ENCODE assay signal across 8 cellular contexts in genomic region chr20:62860924-62861691, GRCh38. TPM values are rescaled to one million over a fixed set of nuclear protein-coding genes. Genes with fewer than 3 reads are reported as not detected.
DNase-seq lines count a peak whose midpoint lies in the region; ATAC-seq and TF ChIP-seq lines count a peak whose summit lies in the region.

No MANE protein-coding gene starts in this region.

- H2AK5ac ChIP-seq in IMR-90 (ENCODE audit: low read depth, low read length): peak overlapping the region; percentile 84; the same call in 1 of the 2 replicates

- POLR2A ChIA-PET in CD8-positive, alpha-beta memory T cell (lab: Charles Lee): interaction anchor here (0.6 to 1.8 kb wide), 6 partner anchors 57 to 1121 kb away, joined by 3 to 16 read pairs (median 4); partner anchors contain the start of genes MRGBP and OGFR
- POLR2A ChIA-PET in IMR-90 (lab: Charles Lee; ENCODE audit: unreplicated experiment): interaction anchor here (0.6 kb wide), 1 partner anchor 14 kb away, joined by 4 read pairs; no protein-coding TSS in a partner anchor

- peak overlapping the region; percentile 93 for H2AK9ac ChIP-seq in IMR-90 (replicated peaks; ENCODE audit: low read depth, low read length, poor library complexity)

- peaks cover 8% of the 10 kb centered on the region for H3K4me1 ChIP-seq in CD8-positive, alpha-beta memory T cell (ENCODE audit: insufficient read depth, low read length)
- 0 out of 2 replicates have a peak, but pooled peaks cover 3% of the 10 kb centered on the region for H3K4me1 ChIP-seq in IMR-90 (ENCODE audit: control insufficient read depth, insufficient read depth, low read length)

- no peak overlapping the region for H2BK120ac ChIP-seq in IMR-90 (ENCODE audit: low read depth, low read length)

- H4K20me1 ChIP-seq in IMR-90 (ENCODE audit: insufficient read depth, low read length): peaks cover 19% of the 10 kb centered on the region

- H3K56ac ChIP-seq in IMR-90 (ENCODE audit: extremely low read depth, insufficient read depth, low read length): no peak overlapping the region

- no peaks in the 10 kb centered on the region for H3K9me3 ChIP-seq in CD8-positive, alpha-beta memory T cell (ENCODE audit: low read length)
- H3K9me3 ChIP-seq in IMR-90 (ENCODE audit: control insufficient read depth, insufficient read depth, low read length): no peaks in the 10 kb centered on the region

- TF ChIP-seq CTCF in IMR-90 (conservative IDR thresholded peaks at IDR 0.05; ENCODE audit: low read depth, low read length) (no peak), fibroblast of villous mesenchyme (IDR thresholded peaks at IDR 0.05; ENCODE audit: insufficient read depth, low read depth, low read length) (no peak), retinal pigment epithelial cell (conservative IDR thresholded peaks at IDR 0.05; ENCODE audit: low read depth, low read length) (no peak)

- H3K36me3 Mint-ChIP-seq in CD8-positive, alpha-beta memory T cell: peaks cover 6 to 8% (median 7%) of the 10 kb centered on the region in 3 donors

- WGBS in IMR-90 (ENCODE audit: extremely low coverage in 2 of 2, insufficient read length in 1 of 2), 2 experiments: 1% methylated on average over 56 of the region's 129 CpGs; no CpG with 5 or more reads in 1 of the 2 experiments

- peak overlapping the region; percentile 99 for H3K4me2 ChIP-seq in IMR-90 (ENCODE audit: low read depth, low read length)

- H3K4ac ChIP-seq in IMR-90 (ENCODE audit: low read depth, low read length): peak overlapping the region; percentile 91

- peak; percentile 38 to 74 (median 64) for DNase-seq in CD8-positive, alpha-beta memory T cell
- DNase-seq in IMR-90: no peak
- peak; percentile 42 for DNase-seq in activated CD8-positive, alpha-beta memory T cell treated with anti-CD3 and anti-CD28 coated beads, Interleukin-2, amount 50 U/mL, for 4 hours
- DNase-seq in fibroblast of villous mesenchyme (ENCODE audit: low read depth): peak; percentile 26
- no peak for DNase-seq in retinal pigment epithelial cell (ENCODE audit: low read depth)
- no peak for DNase-seq in AML-193 (lab: John Stamatoyannopoulos, UW)
- no peak for DNase-seq in DMS153 (lab: John Stamatoyannopoulos, UW)

- no peaks in the 10 kb centered on the region for H3K27me3 ChIP-seq in CD8-positive, alpha-beta memory T cell (ENCODE audit: insufficient read depth, low read length, poor library complexity, severe bottlenecking)
- no peaks in the 10 kb centered on the region; the same call in 1 of the 2 replicates for H3K27me3 ChIP-seq in IMR-90 (ENCODE audit: control insufficient read depth, insufficient read depth, low read length)

- H4K91ac ChIP-seq in IMR-90 (ENCODE audit: insufficient read depth, low read depth, low read length): no peak overlapping the region; the same call in 1 of the 2 replicates

- no peak overlapping the region for H2BK20ac ChIP-seq in IMR-90 (ENCODE audit: low read depth, low read length)

- H3K27ac Mint-ChIP-seq in CD8-positive, alpha-beta memory T cell: peak overlapping the region in 2 of 8 donors; percentile 53 to 73

- no peak overlapping the region for H4K5ac ChIP-seq in IMR-90 (ENCODE audit: low read depth, low read length)

- in situ Hi-C loops in IMR-90 (cut with MboI; ENCODE audit: low sequenced_read_pairs): no loop called here

- peak overlapping the region; percentile 32 for H2BK5ac ChIP-seq in IMR-90 (ENCODE audit: low read depth, low read length, poor library complexity, severe bottlenecking)

- BruUV-seq in IMR-90 (replicated peaks; lab: Mats Ljungman, UMichigan): no TSS peak

- H4K8ac ChIP-seq in IMR-90 (ENCODE audit: low read depth in 2 of 2, low read length in 2 of 2): peak overlapping the region in 1 of 2 experiments; percentile 89; a peak in 2 of 4 replicates

- H3K23ac ChIP-seq in IMR-90 (ENCODE audit: low read depth, low read length): peak overlapping the region; percentile 93; the same call in 1 of the 2 replicates

- H3K4me3 Mint-ChIP-seq in CD8-positive, alpha-beta memory T cell: peak overlapping the region in 4 of 7 donors; percentile 47 to 87 (median 58)

- peaks cover 0 to 2% of the 10 kb centered on the region in 2 donors for H3K27me3 Mint-ChIP-seq in CD8-positive, alpha-beta memory T cell

- peaks cover 12 to 21% (median 19%) of the 10 kb centered on the region in 3 donors for H3K4me1 Mint-ChIP-seq in CD8-positive, alpha-beta memory T cell

- no peak overlapping the region for H3K4me3 ChIP-seq in CD8-positive, alpha-beta memory T cell (ENCODE audit: low read length)
- H3K4me3 ChIP-seq in IMR-90 (ENCODE audit: insufficient read depth, low read depth, low read length): peak overlapping the region; percentile 100
- peak overlapping the region; percentile 64 for H3K4me3 ChIP-seq in fibroblast of villous mesenchyme (ENCODE audit: low read depth, low read length)
- peak overlapping the region; percentile 47 for H3K4me3 ChIP-seq in retinal pigment epithelial cell (ENCODE audit: low read length)

- CTCF ChIA-PET in CD8-positive, alpha-beta memory T cell (lab: Charles Lee): interaction anchor here (1.2 to 2.4 kb wide), 2 partner anchors 10 to 14 kb away, joined by 4 to 9 read pairs; no protein-coding TSS in a partner anchor
- CTCF ChIA-PET in IMR-90 (lab: Yijun Ruan, JAX): interaction anchor here (1.0 kb wide), 1 partner anchor 55 kb away, joined by 3 read pairs; no protein-coding TSS in a partner anchor

- peaks cover 0 to 2% (median 0%) of the 10 kb centered on the region in 5 donors for H3K9me3 Mint-ChIP-seq in CD8-positive, alpha-beta memory T cell

- peak overlapping the region; percentile 98 for H2AFZ ChIP-seq in IMR-90 (replicated peaks; ENCODE audit: low read length, poor library complexity)

- H3K14ac ChIP-seq in IMR-90 (replicated peaks; ENCODE audit: low read depth, low read length): peak overlapping the region; percentile 88

- ATAC-seq in GM21515 (IDR thresholded peaks at IDR 0.05; ENCODE audit: unreplicated experiment) (peak; percentile 39), IMR-90 (ENCODE audit: low read depth) (peak; percentile 41)

- peaks cover 3% of the 10 kb centered on the region for H3K36me3 ChIP-seq in CD8-positive, alpha-beta memory T cell (ENCODE audit: insufficient read depth, low read length)
- peaks cover 10% of the 10 kb centered on the region; the same call in 1 of the 2 replicates for H3K36me3 ChIP-seq in IMR-90 (ENCODE audit: control insufficient read depth, insufficient read depth, low read length)

- TF ChIP-seq RAD21 in IMR-90 (IDR thresholded peaks at IDR 0.05; ENCODE audit: low read length): no peak

- TF ChIP-seq POLR2A in IMR-90 (IDR thresholded peaks at IDR 0.05; ENCODE audit: low read depth, low read length): no peak

- H3K27ac ChIP-seq in CD8-positive, alpha-beta memory T cell (ENCODE audit: low read depth, low read length): no peak overlapping the region
- H3K27ac ChIP-seq in IMR-90 (ENCODE audit: insufficient read depth, low read length): peak overlapping the region; percentile 87; the same call in 1 of the 2 replicates

- peak overlapping the region; percentile 98 for H3K9ac ChIP-seq in IMR-90 (ENCODE audit: low read depth, low read length)

- H3K18ac ChIP-seq in IMR-90 (ENCODE audit: low read depth, low read length): no peak overlapping the region

- no peak overlapping the region for H2BK15ac ChIP-seq in IMR-90 (ENCODE audit: low read depth, low read length)

- dilution Hi-C loops in IMR-90 (cut with HindIII; ENCODE audit: low sequenced_read_pairs, unreplicated experiment): no loop called here

- peaks cover 14 to 37% of the 10 kb centered on the region in 2 experiments for H3K79me1 ChIP-seq in IMR-90 (ENCODE audit: low read depth in 1 of 2, low read length in 2 of 2)

- intact Hi-C loops in IMR-90 (cut with micrococcal nuclease): loop anchor here (5.0 kb wide), 1 partner anchor 56 kb away; no protein-coding TSS in a partner anchor

- peaks cover 4% of the 10 kb centered on the region; the same call in 1 of the 2 replicates for H3K9me1 ChIP-seq in IMR-90 (ENCODE audit: insufficient read depth, low read length)

TF ChIP-seq in IMR-90, 13 proteins besides CTCF, POLR2A, EP300 and RAD21:
- no peak for TF ChIP-seq ELK1 (IDR thresholded peaks at IDR 0.05; ENCODE audit: borderline replicate concordance, low read depth, low read length)
- TF ChIP-seq FOS (IDR thresholded peaks at IDR 0.05; ENCODE audit: low read depth, low read length): no peak
- TF ChIP-seq CHD1 (IDR thresholded peaks at IDR 0.05; ENCODE audit: low read depth, low read length): no peak
- TF ChIP-seq SMC3 (IDR thresholded peaks at IDR 0.05; ENCODE audit: low read depth, low read length): no peak
- no peak for TF ChIP-seq MAFK (IDR thresholded peaks at IDR 0.05; ENCODE audit: low read depth, low read length)
- no peak for TF ChIP-seq MAZ (IDR thresholded peaks at IDR 0.05; ENCODE audit: borderline replicate concordance, low read depth, low read length)

RNA-seq across cellular contexts. Expression of gene TCFL5, which starts 0.5 kb away (rescaled TPM):
- total RNA-seq in CD8-positive, alpha-beta memory T cell: 1 to 10 TPM; 4.6 to 6.2 TPM
- 1.4 TPM for polyA plus RNA-seq in CD8-positive, alpha-beta memory T cell
- total RNA-seq in IMR-90 (2012; rRNA removed): 8.2 and 8.3 TPM in 2 replicates
- 5.6 and 6.0 TPM in 2 replicates for polyA plus RNA-seq in IMR-90 (2012; rRNA removed)
- polyA plus RNA-seq in IMR-90 (2012; cell fraction: cytosol; rRNA removed): 2.6 and 3.6 TPM in 2 replicates
- polyA plus RNA-seq in IMR-90 (2012; cell fraction: nucleus; rRNA removed; ENCODE audit: low replicate concordance): 2.4 and 9.6 TPM in 2 replicates
- total RNA-seq in fibroblast of villous mesenchyme: 12.6 and 19.0 TPM in 2 replicates

RNA-seq across cellular contexts. Expression of gene COL9A3, which starts 44.3 kb away (rescaled TPM):
- total RNA-seq in CD8-positive, alpha-beta memory T cell: not detected
- not detected for polyA plus RNA-seq in CD8-positive, alpha-beta memory T cell
- total RNA-seq in IMR-90 (2012; rRNA removed) (0.28 and 0.36 TPM in 2 replicates), fibroblast of villous mesenchyme (under 0.01 and 0.43 TPM in 2 replicates)
- 1.4 TPM in 2 replicates for polyA plus RNA-seq in IMR-90 (2012; rRNA removed)
- 2.3 and 2.9 TPM in 2 replicates for polyA plus RNA-seq in IMR-90 (2012; cell fraction: cytosol; rRNA removed)
- polyA plus RNA-seq in IMR-90 (2012; cell fraction: nucleus; rRNA removed; ENCODE audit: low replicate concordance): 11.3 and 14.6 TPM in 2 replicates

RNA-seq across cellular contexts. Expression of gene OGFR, which starts 56.5 kb away (rescaled TPM):
- total RNA-seq in CD8-positive, alpha-beta memory T cell: 10 to 100 TPM; 45.7 to 47.9 TPM
- 64.2 TPM for polyA plus RNA-seq in CD8-positive, alpha-beta memory T cell
- 22.4 and 26.9 TPM in 2 replicates for total RNA-seq in IMR-90 (2012; rRNA removed)
- polyA plus RNA-seq in IMR-90 (2012; rRNA removed): 30.1 and 38.2 TPM in 2 replicates
- 45.5 and 52.1 TPM in 2 replicates for polyA plus RNA-seq in IMR-90 (2012; cell fraction: cytosol; rRNA removed)
- 73.9 and 106 TPM in 2 replicates for polyA plus RNA-seq in IMR-90 (2012; cell fraction: nucleus; rRNA removed; ENCODE audit: low replicate concordance)
- total RNA-seq in fibroblast of villous mesenchyme: 30.3 and 33.7 TPM in 2 replicates

Comparison
In these comparisons a context has a peak if more than half of its experiments do, and no peak if none do; other contexts are left out.
1. DNase-seq: peak in CD8-positive, alpha-beta memory T cell (5 of 5), activated CD8-positive, alpha-beta memory T cell treated with anti-CD3 and anti-CD28 coated beads, Interleukin-2, amount 50 U/mL, for 4 hours (single experiment) and fibroblast of villous mesenchyme (single experiment); none in IMR-90 (single experiment), retinal pigment epithelial cell (single experiment), AML-193 (0 of 2) and DMS153 (single experiment).